9 cellular contexts compared by ENCODE assay signal in the genomic region with DNA sequence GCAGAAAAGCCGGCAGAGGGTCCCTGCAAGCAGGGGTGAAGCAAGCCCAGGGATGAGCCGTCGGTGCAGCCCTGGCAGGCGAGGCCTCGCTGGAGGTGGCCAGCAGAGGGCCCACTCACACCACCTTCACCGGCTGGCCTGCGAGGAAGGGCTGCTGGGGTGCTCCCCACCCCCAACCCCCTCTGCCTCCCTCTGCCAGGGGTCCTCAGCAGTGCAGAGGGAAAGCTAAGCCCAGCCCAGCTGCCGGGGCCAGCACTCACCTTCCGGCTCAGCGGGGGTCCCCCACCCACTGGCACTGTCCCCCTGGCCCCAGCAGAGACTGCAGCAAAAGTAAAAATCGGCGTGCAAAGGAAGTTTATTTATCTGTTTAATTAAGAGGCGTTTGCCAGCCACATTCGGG.
A peak's percentile ranks its signal among the peaks of the same experiment; 100 is the strongest.
DNase-seq lines count a peak whose midpoint lies in the region; ATAC-seq and TF ChIP-seq lines count a peak whose summit lies in the region.
"Had no signal": no experiment of that assay in that cellular context is flagged by ENCODE, and none has a peak within 500 bp of the region (broad histone marks: within the 10 kb centered on the region; RNA-seq: fewer than 3 reads in every experiment).

No MANE protein-coding gene starts in this region.

- no peaks in the 10 kb centered on the region; the same call in 1 of the 2 replicates for H4K20me1 ChIP-seq in PC-3 (ENCODE audit: low read length)

- POLR2A ChIA-PET in PC-3 (lab: Charles Lee; ENCODE audit: unreplicated experiment), result no interaction called here

- peak in 1 of 2 donors; percentile 53 for TF ChIP-seq CTCF in right atrium auricular region (IDR thresholded peaks at IDR 0.05)
- TF ChIP-seq CTCF in PC-3 (conservative IDR thresholded peaks at IDR 0.05; ENCODE audit: low read depth, low read length), result peak; percentile 85
- TF ChIP-seq CTCF in foreskin fibroblast (IDR thresholded peaks at IDR 0.05; ENCODE audit: low read depth, low read length), result peak; percentile 42
- TF ChIP-seq CTCF in testis (IDR thresholded peaks at IDR 0.05), result peak; percentile 27 to 41 (median 40)

- H3K4me2 ChIP-seq in PC-3 (ENCODE audit: low read length), result no peak overlapping the region

- DNase-seq in Right ventricle myocardium superior (no peak), right atrium auricular region (ENCODE audit: low spot score) (no peak), PC-3 (peak; percentile 42), foreskin fibroblast (peak in 1 of 2 donors; percentile 45), testis (peak; percentile 42), KG1 (lab: John Stamatoyannopoulos, UW) (no peak), LoVo (ENCODE audit: low spot score) (no peak)
- DNase-seq: activated naive CD8-positive, alpha-beta T cell treated with anti-CD3 and anti-CD28 coated beads, Interleukin-2, amount 10 ng/mL, durations not matched to agents 7 days and 5 days had no signal

- no peak for TF ChIP-seq POLR2A in testis (IDR thresholded peaks at IDR 0.05)

- no peak overlapping the region for H3K4me3 ChIP-seq in right atrium auricular region
- H3K4me3 ChIP-seq in PC-3 (ENCODE audit: low read length), result no peak overlapping the region
- no peak overlapping the region for H3K4me3 ChIP-seq in foreskin fibroblast (ENCODE audit: low read depth in 1 of 2, low read length in 2 of 2)
- H3K4me3 ChIP-seq in testis, result no peak overlapping the region

- H3K9me2 ChIP-seq in PC-3 (replicated peaks; ENCODE audit: low read length), result no peaks in the 10 kb centered on the region

- H3K4me1 ChIP-seq in right atrium auricular region (peaks cover 0 to 6% of the 10 kb centered on the region in 2 donors), PC-3 (ENCODE audit: insufficient read depth, low read length) (no peaks in the 10 kb centered on the region), testis (peaks cover 5% of the 10 kb centered on the region)

- CTCF ChIA-PET in PC-3 (lab: Charles Lee), result interaction anchor here (0.6 to 2.5 kb wide), 2 partner anchors 8 to 204 kb away, joined by 4 to 9 read pairs; no protein-coding TSS in a partner anchor

- BruUV-seq in PC-3 (replicated peaks; lab: Mats Ljungman, UMichigan), result no TSS peak

- H3K9ac ChIP-seq in PC-3 (ENCODE audit: low read length), result no peak overlapping the region

- no peaks in the 10 kb centered on the region for H3F3A ChIP-seq in PC-3 (ENCODE audit: low read length, unreplicated experiment)

- no peak overlapping the region for H3K27ac ChIP-seq in right atrium auricular region
- no peak overlapping the region for H3K27ac ChIP-seq in PC-3 (ENCODE audit: low read length)
- H3K27ac ChIP-seq in testis, result no peak overlapping the region

- no peaks in the 10 kb centered on the region for H3K9me3 ChIP-seq in right atrium auricular region
- H3K9me3 ChIP-seq in PC-3 (ENCODE audit: low read length), result no peaks in the 10 kb centered on the region
- no peaks in the 10 kb centered on the region for H3K9me3 ChIP-seq in testis

- no peaks in the 10 kb centered on the region for H3K36me3 ChIP-seq in right atrium auricular region
- no peaks in the 10 kb centered on the region for H3K36me3 ChIP-seq in PC-3 (ENCODE audit: low read depth, low read length)
- H3K36me3 ChIP-seq in testis (ENCODE audit: low read depth, missing control alignments), result no peaks in the 10 kb centered on the region

- no peaks in the 10 kb centered on the region for H3K79me2 ChIP-seq in PC-3 (ENCODE audit: low read length)

- H2AFZ ChIP-seq in PC-3 (ENCODE audit: low read length), result no peak overlapping the region

- intact Hi-C loops in Right ventricle myocardium superior (cut with DNase I) (loop anchor here (5.0 kb wide), 1 partner anchor 199 kb away; no protein-coding TSS in a partner anchor), PC-3 (cut with micrococcal nuclease) (loop anchor here (1.0 kb wide), 1 partner anchor 205 kb away; no protein-coding TSS in a partner anchor), testis (cut with DNase I; ENCODE audit: low total_unique reads) (no loop called here)

- ATAC-seq in Right ventricle myocardium superior (ENCODE audit: poor library complexity) (peak; percentile 46), PC-3 (peak; percentile 80), HG02759 (IDR thresholded peaks at IDR 0.05; ENCODE audit: unreplicated experiment) (no peak)

- H3K27me3 ChIP-seq in right atrium auricular region, result peaks cover 0 to 12% of the 10 kb centered on the region in 2 donors
- peaks cover 99% of the 10 kb centered on the region for H3K27me3 ChIP-seq in PC-3 (ENCODE audit: low read length)
- H3K27me3 ChIP-seq in testis, result no peaks in the 10 kb centered on the region

- WGBS in testis, 2 donors, result 37 to 39% methylated on average over 10 to 14 of the region's 14 CpGs

Comparison
In these comparisons a context has a peak if more than half of its experiments do, and no peak if none do; other contexts are left out.
1. DNase-seq: peak in PC-3 (single experiment) and testis (single experiment); none in Right ventricle myocardium superior (single experiment), right atrium auricular region (single experiment), KG1 (single experiment) and LoVo (single experiment).